Comparison of ENCODE assay signal across 8 cellular contexts in genomic region chr3:87227104-87227834, GRCh38.
DNase-seq lines count a peak whose midpoint lies in the region; ATAC-seq and TF ChIP-seq lines count a peak whose summit lies in the region.

A gene with protein sequence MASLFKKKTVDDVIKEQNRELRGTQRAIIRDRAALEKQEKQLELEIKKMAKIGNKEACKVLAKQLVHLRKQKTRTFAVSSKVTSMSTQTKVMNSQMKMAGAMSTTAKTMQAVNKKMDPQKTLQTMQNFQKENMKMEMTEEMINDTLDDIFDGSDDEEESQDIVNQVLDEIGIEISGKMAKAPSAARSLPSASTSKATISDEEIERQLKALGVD (plus strand): TSS chr3:87227309. CDS start chr3:87227523, 214 bp downstream.

- H3K27ac ChIP-seq in caudate nucleus (ENCODE audit: low read depth, low read length) = peak within 1 kb of the TSS; percentile 93

- DNase-seq in AG10803 (ENCODE audit: low read depth) (peak; percentile 89), NCI-H345 treated with DMSO at 0.1 percent for 48 hours (lab: John Stamatoyannopoulos, UW; ENCODE audit: unreplicated experiment) (peak; percentile 74), caudate nucleus (lab: John Stamatoyannopoulos, UW) (peak; percentile 7 to 94 (median 86)), inferior parietal cortex (ENCODE audit: extremely low spot score) (peak; percentile 95), smooth muscle cell of the brain vasculature (ENCODE audit: low read depth, low spot score) (peak; percentile 77)
- DNase-seq in activated CD4-positive, CD25-positive, alpha-beta regulatory T cell (lab: John Stamatoyannopoulos, UW) = peak; percentile 72 to 84 (median 77)

- peak within 1 kb of the TSS; percentile 97 for H3K4me3 ChIP-seq in AG10803 (ENCODE audit: low read length)

- ATAC-seq in GM19035 (IDR thresholded peaks at IDR 0.05; ENCODE audit: unreplicated experiment) = peak; percentile 98
- peak; percentile 93 for ATAC-seq in HG03342 (IDR thresholded peaks at IDR 0.05; ENCODE audit: unreplicated experiment)

- TF ChIP-seq CTCF in AG10803 (conservative IDR thresholded peaks at IDR 0.05; ENCODE audit: low read length) = no peak

Comparison
In these comparisons a context has a peak if more than half of its experiments do, and no peak if none do; other contexts are left out.
1. Peak in every context shown above with its lines: DNase-seq, ATAC-seq, H3K4me3 ChIP-seq and H3K27ac ChIP-seq.